ENCODE assay signal across 26 cellular contexts in genomic region chr14:102809870-102810269, GRCh38. TPM values are rescaled to one million over a fixed set of nuclear protein-coding genes. Genes with fewer than 3 reads are reported as not detected.
DNase-seq lines count a peak whose midpoint lies in the region; ATAC-seq lines count a peak whose summit lies in the region.
"Had no signal": no experiment of that assay in that cellular context is flagged by ENCODE, and none has a peak within 500 bp of the region (broad histone marks: within the 10 kb centered on the region; RNA-seq: fewer than 3 reads in every experiment).

No MANE protein-coding gene starts in this region.

- CTCF ChIA-PET in activated naive CD4-positive, alpha-beta T cell treated with anti-CD3 and anti-CD28 coated beads for 36 hours (lab: Charles Lee): interaction anchor here (2.8 kb wide), 1 partner anchor 8 kb away, joined by 19 read pairs; no protein-coding TSS in a partner anchor

- H3K4me1 Mint-ChIP-seq in activated naive CD4-positive, alpha-beta T cell treated with anti-CD3 and anti-CD28 coated beads for 36 hours (ENCODE audit: low read depth): peaks cover 91% of the 10 kb centered on the region
- peaks cover 91% of the 10 kb centered on the region for H3K4me1 Mint-ChIP-seq in stimulated activated memory B cell treated with anti-CD40 and anti-IgM and Interleukin-4, amounts not matched to agents 10 μg/mL and 1 μg/mL and 100 μg/mL, for 72 hours
- H3K4me1 Mint-ChIP-seq: mesothelial cell of epicardium had no signal

- no peak overlapping the region for H2AFZ ChIP-seq in Karpas-422 (ENCODE audit: low read length)

- H3K36me3 ChIP-seq in Karpas-422 (ENCODE audit: insufficient read depth, low read length): peaks cover 35% of the 10 kb centered on the region
- H3K36me3 ChIP-seq: left lung, vagina had no signal

- H3K27ac Mint-ChIP-seq in activated naive CD4-positive, alpha-beta T cell treated with anti-CD3 and anti-CD28 coated beads for 36 hours: peak overlapping the region; percentile 72
- H3K27ac Mint-ChIP-seq in activated naive CD4-positive, alpha-beta T cell treated with anti-CD3 and anti-CD28 coated beads, Interleukin-2, amount 50 U/mL, for 72 hours: peak overlapping the region; percentile 41 to 97
- peak overlapping the region; percentile 81 for H3K27ac Mint-ChIP-seq in stimulated activated memory B cell treated with anti-CD40 and anti-IgM and Interleukin-4, amounts not matched to agents 10 μg/mL and 1 μg/mL and 100 μg/mL, for 72 hours
- H3K27ac Mint-ChIP-seq: CD8-positive, alpha-beta T cell; dendritic cell treated with granulocyte-macrophage colony-stimulating factor and Interleukin-4, amounts not matched to agents 40 ng/mL and 50 ng/mL, for 4 days; mesothelial cell of epicardium; natural killer cell treated with Interleukin-12 subunit alpha and Interleukin-12 subunit beta and Interleukin-15 and Interleukin-18, amount 100 ng/mL, for 72 hours had no signal

- DNase-seq in activated naive CD4-positive, alpha-beta T cell treated with anti-CD3 and anti-CD28 coated beads for 36 hours: no peak
- DNase-seq in activated naive CD4-positive, alpha-beta T cell treated with anti-CD3 and anti-CD28 coated beads, Interleukin-2, amount 50 U/mL, for 16 hours: no peak
- no peak for DNase-seq in Karpas-422
- DNase-seq in activated naive CD4-positive, alpha-beta T cell treated with anti-CD3 and anti-CD28 coated beads, Interleukin-2, amount 50 U/mL, for 72 hours (ENCODE audit: low spot score in 2 of 2): no peak
- no peak for DNase-seq in OCI-M1 (lab: John Stamatoyannopoulos, UW)
- DNase-seq in NCI-H526 (lab: John Stamatoyannopoulos, UW): no peak
- DNase-seq: activated CD4-positive, CD25-positive, alpha-beta regulatory T cell treated with anti-CD3 and anti-CD28 coated beads, Interleukin-2, amount 50 U/mL, for 72 hours; CD8-positive, alpha-beta T cell; central memory CD4-positive, alpha-beta T cell; DMS 273 treated with DMSO at 0.1 percent for 48 hours; left lung; NCI-H1105 treated with DMSO at 0.1 percent for 48 hours; NCI-H2081; NCI-H345; NCI-H774; retina; small intestine; stimulated activated CD4-positive, alpha-beta T cell treated with anti-CD3 and anti-CD28 coated beads, Interleukin-2, amount 100 ng/mL, for 24 hours; testis had no signal

- H3K79me2 ChIP-seq in Karpas-422 (ENCODE audit: low read length): peaks cover 100% of the 10 kb centered on the region

- no peaks in the 10 kb centered on the region for H3K27me3 Mint-ChIP-seq in activated naive CD4-positive, alpha-beta T cell treated with anti-CD3 and anti-CD28 coated beads for 36 hours (ENCODE audit: low read depth)
- H3K27me3 Mint-ChIP-seq in stimulated activated memory B cell treated with anti-CD40 and anti-IgM and Interleukin-4, amounts not matched to agents 10 μg/mL and 1 μg/mL and 100 μg/mL, for 72 hours: no peaks in the 10 kb centered on the region
- H3K27me3 Mint-ChIP-seq: dendritic cell treated with granulocyte-macrophage colony-stimulating factor and Interleukin-4, amounts not matched to agents 40 ng/mL and 50 ng/mL, for 4 days; natural killer cell treated with Interleukin-12 subunit alpha and Interleukin-12 subunit beta and Interleukin-15 and Interleukin-18, amount 100 ng/mL, for 72 hours had no signal

- no peaks in the 10 kb centered on the region for H3K9me2 ChIP-seq in Karpas-422 (replicated peaks; ENCODE audit: insufficient read depth, low read length)

- peak overlapping the region; percentile 20; the same call in 1 of the 2 replicates for H3K27ac ChIP-seq in Karpas-422 (ENCODE audit: low read length)
- H3K27ac ChIP-seq: left lung, testis, vagina had no signal

- no peak for ATAC-seq in activated naive CD4-positive, alpha-beta T cell treated with anti-CD3 and anti-CD28 coated beads, Interleukin-2, amount 50 U/mL, for 72 hours
- ATAC-seq in stimulated activated memory B cell treated with anti-CD40 and anti-IgM and Interleukin-4, amounts not matched to agents 10 μg/mL and 1 μg/mL and 100 μg/mL, for 72 hours: no peak
- ATAC-seq in HG02852 (IDR thresholded peaks at IDR 0.05; ENCODE audit: unreplicated experiment): no peak
- ATAC-seq: CD8-positive, alpha-beta T cell; natural killer cell treated with Interleukin-12 subunit alpha and Interleukin-12 subunit beta and Interleukin-15 and Interleukin-18, amount 100 ng/mL, for 72 hours; SK-N-SH treated with all-trans-retinoic acid at 6 μM for 48 hours had no signal

- H3K36me3 Mint-ChIP-seq in activated naive CD4-positive, alpha-beta T cell treated with anti-CD3 and anti-CD28 coated beads for 36 hours (ENCODE audit: low read depth): peaks cover 55% of the 10 kb centered on the region
- peaks cover 36 to 38% of the 10 kb centered on the region in 2 donors for H3K36me3 Mint-ChIP-seq in activated naive CD4-positive, alpha-beta T cell treated with anti-CD3 and anti-CD28 coated beads, Interleukin-2, amount 50 U/mL, for 72 hours
- peaks cover 31% of the 10 kb centered on the region for H3K36me3 Mint-ChIP-seq in stimulated activated memory B cell treated with anti-CD40 and anti-IgM and Interleukin-4, amounts not matched to agents 10 μg/mL and 1 μg/mL and 100 μg/mL, for 72 hours
- H3K36me3 Mint-ChIP-seq: natural killer cell treated with Interleukin-12 subunit alpha and Interleukin-12 subunit beta and Interleukin-15 and Interleukin-18, amount 100 ng/mL, for 72 hours had no signal

- peaks cover 76% of the 10 kb centered on the region for H3K4me1 ChIP-seq in Karpas-422 (ENCODE audit: low read length)
- H3K4me1 ChIP-seq: testis, vagina had no signal

- H4K20me1 ChIP-seq in Karpas-422 (ENCODE audit: insufficient read depth, low read depth, low read length): peaks cover 61% of the 10 kb centered on the region

- H3K27me3 ChIP-seq in Karpas-422 (ENCODE audit: low read length): no peaks in the 10 kb centered on the region
- H3K27me3 ChIP-seq: left lung, testis, vagina had no signal

- H3K4me3 ChIP-seq in Karpas-422 (ENCODE audit: low read length): no peak overlapping the region
- H3K4me3 ChIP-seq: left lung, testis, vagina had no signal

- no peak overlapping the region for H3K9ac ChIP-seq in Karpas-422 (ENCODE audit: low read length)

- H3K4me2 ChIP-seq in Karpas-422 (ENCODE audit: low read depth, low read length, poor library complexity, severe bottlenecking): no peak overlapping the region

- H3K9me3 Mint-ChIP-seq in activated naive CD4-positive, alpha-beta T cell treated with anti-CD3 and anti-CD28 coated beads for 36 hours: no peaks in the 10 kb centered on the region
- no peaks in the 10 kb centered on the region for H3K9me3 Mint-ChIP-seq in activated naive CD4-positive, alpha-beta T cell treated with anti-CD3 and anti-CD28 coated beads, Interleukin-2, amount 50 U/mL, for 72 hours
- H3K9me3 Mint-ChIP-seq in stimulated activated memory B cell treated with anti-CD40 and anti-IgM and Interleukin-4, amounts not matched to agents 10 μg/mL and 1 μg/mL and 100 μg/mL, for 72 hours: no peaks in the 10 kb centered on the region
- H3K9me3 Mint-ChIP-seq: CD8-positive, alpha-beta T cell; dendritic cell treated with granulocyte-macrophage colony-stimulating factor and Interleukin-4, amounts not matched to agents 40 ng/mL and 50 ng/mL, for 4 days; natural killer cell treated with Interleukin-12 subunit alpha and Interleukin-12 subunit beta and Interleukin-15 and Interleukin-18, amount 100 ng/mL, for 72 hours had no signal

- intact Hi-C loops in activated naive CD4-positive, alpha-beta T cell treated with anti-CD3 and anti-CD28 coated beads for 36 hours (cut with micrococcal nuclease): loop anchor here (5.0 to 10.0 kb wide), 3 partner anchors 448 to 995 kb away; partner anchors contain the start of genes CINP and TECPR2

- H3K4me3 Mint-ChIP-seq in activated naive CD4-positive, alpha-beta T cell treated with anti-CD3 and anti-CD28 coated beads for 36 hours: no peak overlapping the region
- peak overlapping the region; percentile 31 for H3K4me3 Mint-ChIP-seq in stimulated activated memory B cell treated with anti-CD40 and anti-IgM and Interleukin-4, amounts not matched to agents 10 μg/mL and 1 μg/mL and 100 μg/mL, for 72 hours
- H3K4me3 Mint-ChIP-seq: CD8-positive, alpha-beta T cell; dendritic cell treated with granulocyte-macrophage colony-stimulating factor and Interleukin-4, amounts not matched to agents 40 ng/mL and 50 ng/mL, for 4 days; mesothelial cell of epicardium; natural killer cell treated with Interleukin-12 subunit alpha and Interleukin-12 subunit beta and Interleukin-15 and Interleukin-18, amount 100 ng/mL, for 72 hours had no signal

- H3K9me3 ChIP-seq in Karpas-422 (ENCODE audit: low read length): no peaks in the 10 kb centered on the region
- H3K9me3 ChIP-seq: left lung, testis, vagina had no signal

RNA-seq across cellular contexts. Expression of gene TRAF3, which starts 32.6 kb away (rescaled TPM):
- total RNA-seq in activated naive CD4-positive, alpha-beta T cell treated with anti-CD3 and anti-CD28 coated beads for 36 hours: 10 to 100 TPM; 74.4 to 76.8 TPM
- 79.1 and 135 TPM in 2 replicates for total RNA-seq in Karpas-422 (2014; rRNA removed; shearing (Covaris generic); ENCODE audit: low replicate concordance)
- 10 to 100 TPM; 54.9 to 97.0 TPM for total RNA-seq in activated naive CD4-positive, alpha-beta T cell treated with anti-CD3 and anti-CD28 coated beads, Interleukin-2, amount 50 U/mL, for 72 hours
